In genomic region chr16:73125860-73126259, GRCh38 we compare ENCODE assay signal across 12 cellular contexts.
DNase-seq lines count a peak whose midpoint lies in the region; ATAC-seq and TF ChIP-seq lines count a peak whose summit lies in the region.
"Had no signal": no experiment of that assay in that cellular context is flagged by ENCODE, and none has a peak within 500 bp of the region (broad histone marks: within the 10 kb centered on the region; RNA-seq: fewer than 3 reads in every experiment).

No MANE protein-coding gene starts in this region.

- WGBS in hepatocyte (ENCODE audit: low lambda C conversion rate, missing lambda C conversion rate): 76% methylated on average over 3 of the region's 3 CpGs

- DNase-seq in AG04449 (ENCODE audit: low read depth, low spot score) (peak; percentile 33), HFFc6 (peak; percentile 35), astrocyte of the hippocampus (ENCODE audit: low read depth, low spot score) (peak; percentile 45), hepatocyte (ENCODE audit: low spot score) (no peak)
- no peak for DNase-seq in activated T-cell treated with anti-CD3 and anti-CD28 coated beads, Interleukin-2, amount 50 U/mL, for 1 hour
- DNase-seq in activated CD4-positive, CD25-positive, alpha-beta regulatory T cell treated with anti-CD3 and anti-CD28 coated beads, Interleukin-2, amount 50 U/mL, for 72 hours: no peak
- DNase-seq: CD4-positive, alpha-beta memory T cell; mucosa of descending colon; NCI-H2029 treated with DMSO at 0.1 percent for 48 hours had no signal

- no peaks in the 10 kb centered on the region for H3K9me2 ChIP-seq in hepatocyte (replicated peaks; ENCODE audit: insufficient read depth)

- TF ChIP-seq CTCF in AG04449 (IDR thresholded peaks at IDR 0.05; ENCODE audit: insufficient read depth, low read length, missing control alignments): no peak
- no peak for TF ChIP-seq CTCF in HFFc6 (IDR thresholded peaks at IDR 0.05)
- no peak for TF ChIP-seq CTCF in hepatocyte (IDR thresholded peaks at IDR 0.05; ENCODE audit: poor library complexity)

- H3K27ac ChIP-seq in hepatocyte: peak overlapping the region; percentile 46
- H3K27ac ChIP-seq: HL-60 had no signal

- H3K4me3 Mint-ChIP-seq in HFFc6: no peak overlapping the region
- no peak overlapping the region for H3K4me3 Mint-ChIP-seq in activated T-helper 17 cell treated with anti-CD3 and anti-CD28 coated beads, Interleukin-2, amount 50 U/mL, for 72 hours
- H3K4me3 Mint-ChIP-seq: CD4-positive, alpha-beta memory T cell had no signal

- H3K27ac Mint-ChIP-seq in HFFc6: no peak overlapping the region
- H3K27ac Mint-ChIP-seq in activated T-helper 17 cell treated with anti-CD3 and anti-CD28 coated beads, Interleukin-2, amount 50 U/mL, for 72 hours: no peak overlapping the region
- H3K27ac Mint-ChIP-seq: CD4-positive, alpha-beta memory T cell had no signal

- H3K4me1 Mint-ChIP-seq in HFFc6 (ENCODE audit: low read depth): peaks cover 28% of the 10 kb centered on the region
- H3K4me1 Mint-ChIP-seq in activated T-helper 17 cell treated with anti-CD3 and anti-CD28 coated beads, Interleukin-2, amount 50 U/mL, for 72 hours: no peaks in the 10 kb centered on the region

- H3K79me2 ChIP-seq in hepatocyte: no peaks in the 10 kb centered on the region

- H3K4me1 ChIP-seq in hepatocyte (ENCODE audit: insufficient read depth): no peaks in the 10 kb centered on the region

- POLR2A ChIA-PET in AG04449 (lab: Yijun Ruan, JAX): no interaction called here

- H3K4me3 ChIP-seq in AG04449 (ENCODE audit: low read depth, low read length) (no peak overlapping the region), hepatocyte (no peak overlapping the region)
- H3K4me3 ChIP-seq: mucosa of descending colon had no signal

- CTCF ChIA-PET in AG04449 (lab: Yijun Ruan, JAX): interaction anchor here (1.3 kb wide), 1 partner anchor 71 kb away, joined by 3 read pairs; no protein-coding TSS in a partner anchor

- H3K4me2 ChIP-seq in hepatocyte: no peak overlapping the region

- ATAC-seq in GM21576 (IDR thresholded peaks at IDR 0.05; ENCODE audit: unreplicated experiment): no peak
- ATAC-seq in activated T-helper 17 cell treated with anti-CD3 and anti-CD28 coated beads, Interleukin-2, amount 50 U/mL, for 72 hours (replicated peaks): no peak

- no peaks in the 10 kb centered on the region for H3K36me3 Mint-ChIP-seq in HFFc6 (ENCODE audit: low read depth)
- no peaks in the 10 kb centered on the region for H3K36me3 Mint-ChIP-seq in activated T-helper 17 cell treated with anti-CD3 and anti-CD28 coated beads, Interleukin-2, amount 50 U/mL, for 72 hours (ENCODE audit: low read depth)
- H3K36me3 Mint-ChIP-seq: CD4-positive, alpha-beta memory T cell had no signal

- no peaks in the 10 kb centered on the region for H3K27me3 ChIP-seq in hepatocyte

- no peaks in the 10 kb centered on the region for H4K20me1 ChIP-seq in hepatocyte (ENCODE audit: insufficient read depth, poor library complexity, severe bottlenecking)

- no peak overlapping the region for H2AFZ ChIP-seq in hepatocyte

- peaks cover 3% of the 10 kb centered on the region for H3K27me3 Mint-ChIP-seq in HFFc6 (ENCODE audit: insufficient read depth)
- H3K27me3 Mint-ChIP-seq in activated T-helper 17 cell treated with anti-CD3 and anti-CD28 coated beads, Interleukin-2, amount 50 U/mL, for 72 hours: no peaks in the 10 kb centered on the region
- H3K27me3 Mint-ChIP-seq: CD4-positive, alpha-beta memory T cell had no signal

- H3K9me3 Mint-ChIP-seq in HFFc6: peaks cover 11% of the 10 kb centered on the region
- H3K9me3 Mint-ChIP-seq in activated T-helper 17 cell treated with anti-CD3 and anti-CD28 coated beads, Interleukin-2, amount 50 U/mL, for 72 hours: no peaks in the 10 kb centered on the region

- no peaks in the 10 kb centered on the region for H3K36me3 ChIP-seq in hepatocyte (replicated peaks; ENCODE audit: insufficient read depth, low read depth)

- H3K9me3 ChIP-seq in hepatocyte (ENCODE audit: low read depth): no peaks in the 10 kb centered on the region
- H3K9me3 ChIP-seq: mucosa of descending colon had no signal

Comparison
In these comparisons a context has a peak if more than half of its experiments do, and no peak if none do; other contexts are left out.
1. DNase-seq: peak in AG04449 (single experiment), HFFc6 (single experiment) and astrocyte of the hippocampus (single experiment); none in hepatocyte (single experiment), activated T-cell treated with anti-CD3 and anti-CD28 coated beads, Interleukin-2, amount 50 U/mL, for 1 hour (single experiment) and activated CD4-positive, CD25-positive, alpha-beta regulatory T cell treated with anti-CD3 and anti-CD28 coated beads, Interleukin-2, amount 50 U/mL, for 72 hours (single experiment).